2 cellular contexts compared by ENCODE assay signal in genomic region chr14:99619873-99620834, GRCh38.
A peak's percentile ranks its signal among the peaks of the same experiment; 100 is the strongest.
TF ChIP-seq lines count a peak whose summit lies in the region.

No MANE protein-coding gene starts in this region.

TF ChIP-seq in IMR-90, 13 proteins besides CTCF, POLR2A, EP300 and RAD21 (continued from another document):
- TF ChIP-seq ELK1 (IDR thresholded peaks at IDR 0.05; ENCODE audit: borderline replicate concordance, low read depth, low read length): no peak
- TF ChIP-seq RCOR1 (IDR thresholded peaks at IDR 0.05; ENCODE audit: insufficient replicate concordance, low read length): no peak
- TF ChIP-seq USF2 (IDR thresholded peaks at IDR 0.05; ENCODE audit: low read depth, low read length): no peak

TF ChIP-seq in neural cell, 6 proteins besides CTCF, POLR2A, EP300 and RAD21 (continued from another document):
- TF ChIP-seq REST (IDR thresholded peaks at IDR 0.05; ENCODE audit: borderline replicate concordance): peak; percentile 55
